8 cellular contexts compared by ENCODE assay signal in genomic region chr10:46992794-46993552, GRCh38.
DNase-seq lines count a peak whose midpoint lies in the region; ATAC-seq and TF ChIP-seq lines count a peak whose summit lies in the region.

No MANE protein-coding gene starts in this region.

- H3K23ac ChIP-seq in trophoblast cell (ENCODE audit: low read length): no peak overlapping the region

- no peaks in the 10 kb centered on the region for H3K79me2 ChIP-seq in ACC112 (ENCODE audit: control insufficient read depth, insufficient read depth, low read length, unreplicated experiment)
- H3K79me2 ChIP-seq in trophoblast cell (ENCODE audit: control insufficient read depth, insufficient read depth, low read length, poor library complexity): no peaks in the 10 kb centered on the region

- no peak overlapping the region for H2BK12ac ChIP-seq in trophoblast cell (ENCODE audit: low read length)

- POLR2A ChIA-PET in RWPE1 (lab: Yijun Ruan, JAX; ENCODE audit: low non-redundant PET): no interaction called here

- H3K79me1 ChIP-seq in trophoblast cell (ENCODE audit: low read length): no peaks in the 10 kb centered on the region

- no peaks in the 10 kb centered on the region for H3K27me3 ChIP-seq in ACC112 (ENCODE audit: insufficient read depth, low read length)
- no peaks in the 10 kb centered on the region for H3K27me3 ChIP-seq in HAP-1 (ENCODE audit: low read depth)
- no peaks in the 10 kb centered on the region for H3K27me3 ChIP-seq in trophoblast cell (ENCODE audit: insufficient read depth, low read length)

- H3K9ac ChIP-seq in trophoblast cell (ENCODE audit: low read length): no peak overlapping the region

- H4K12ac ChIP-seq in trophoblast cell (ENCODE audit: low read depth, low read length): no peak overlapping the region

- in situ Hi-C loops in HAP-1 (cut with MboI; ENCODE audit: low sequenced_read_pairs): no loop called here

- H3K9me3 ChIP-seq in HAP-1: no peaks in the 10 kb centered on the region
- no peaks in the 10 kb centered on the region for H3K9me3 ChIP-seq in trophoblast cell (ENCODE audit: insufficient read depth, low read depth, low read length)

- H3K36me3 ChIP-seq in ACC112 (ENCODE audit: insufficient read depth, low read length) (no peaks in the 10 kb centered on the region), HAP-1 (replicated peaks) (no peaks in the 10 kb centered on the region), trophoblast cell (ENCODE audit: control insufficient read depth in 1 of 2, insufficient read depth in 2 of 2, low read length in 2 of 2) (no peaks in the 10 kb centered on the region)

- WGBS in trophoblast cell (ENCODE audit: extremely low coverage, insufficient coverage, insufficient read length): no CpG with 5 or more reads among the region's 7 CpGs

- CTCF ChIA-PET in RWPE1 (lab: Yijun Ruan, JAX): interaction anchor here (0.8 kb wide), 1 partner anchor 78 kb away, joined by 3 read pairs; no protein-coding TSS in a partner anchor

- peak overlapping the region; percentile 27; the same call in 1 of the 2 replicates for H3K4me3 ChIP-seq in ACC112 (ENCODE audit: low read depth, low read length)
- H3K4me3 ChIP-seq in HAP-1: no peak overlapping the region
- H3K4me3 ChIP-seq in fibroblast of mammary gland (ENCODE audit: control insufficient read depth, low read depth, low read length): no peak overlapping the region
- H3K4me3 ChIP-seq in trophoblast cell (ENCODE audit: low read depth, low read length): no peak overlapping the region

- ATAC-seq in HG02623 (IDR thresholded peaks at IDR 0.05; ENCODE audit: unreplicated experiment): no peak
- ATAC-seq in GM21423 (IDR thresholded peaks at IDR 0.05; ENCODE audit: unreplicated experiment): no peak

- no peak overlapping the region for H3K4me2 ChIP-seq in trophoblast cell (ENCODE audit: low read length)

- H3K4me1 ChIP-seq in ACC112 (ENCODE audit: control insufficient read depth, insufficient read depth, low read length, unreplicated experiment) (peaks cover 4% of the 10 kb centered on the region), HAP-1 (no peaks in the 10 kb centered on the region), trophoblast cell (ENCODE audit: control insufficient read depth in 1 of 2, insufficient read depth in 2 of 2, low read length in 2 of 2) (no peaks in the 10 kb centered on the region)

- no peak overlapping the region for H3K4ac ChIP-seq in trophoblast cell (ENCODE audit: low read depth, low read length)

- H4K91ac ChIP-seq in trophoblast cell (ENCODE audit: low read depth, low read length): no peak overlapping the region

- H2AFZ ChIP-seq in ACC112 (ENCODE audit: low read length, unreplicated experiment): peak overlapping the region; percentile 16
- H2AFZ ChIP-seq in trophoblast cell (ENCODE audit: insufficient read depth, low read length, poor library complexity): no peak overlapping the region

- DNase-seq in HAP-1 (ENCODE audit: low spot score in 2 of 2): peak; percentile 35 to 49
- DNase-seq in RWPE1 (ENCODE audit: low spot score): peak; percentile 42
- peak; percentile 69 for DNase-seq in fibroblast of mammary gland (ENCODE audit: low read depth)
- peak in 1 of 2 donors; percentile 2 for DNase-seq in trophoblast cell
- DNase-seq in activated T-cell treated with anti-CD3 and anti-CD28 coated beads, Interleukin-2, amount 50 U/mL, for 1 hour: no peak

- no peak overlapping the region for H3K18ac ChIP-seq in trophoblast cell (ENCODE audit: low read length)

- H2AK5ac ChIP-seq in trophoblast cell (ENCODE audit: low read length): no peak overlapping the region

- H2BK5ac ChIP-seq in trophoblast cell (ENCODE audit: low read depth, low read length, poor library complexity): no peak overlapping the region

- no peak overlapping the region for H2BK120ac ChIP-seq in trophoblast cell (ENCODE audit: insufficient read depth, low read length, poor library complexity)

- H3K27ac ChIP-seq in ACC112 (ENCODE audit: low read depth, low read length) (no peak overlapping the region), RWPE1 (no peak overlapping the region), trophoblast cell (ENCODE audit: low read depth, low read length) (no peak overlapping the region)

- no peak overlapping the region for H3K14ac ChIP-seq in trophoblast cell (ENCODE audit: low read length)

- peak; percentile 35 for TF ChIP-seq CTCF in RWPE1 (conservative IDR thresholded peaks at IDR 0.05; ENCODE audit: low read depth)
- TF ChIP-seq CTCF in fibroblast of mammary gland (conservative IDR thresholded peaks at IDR 0.05; ENCODE audit: control insufficient read depth, insufficient read depth, low read depth, low read length): peak; percentile 55

- H4K8ac ChIP-seq in trophoblast cell (ENCODE audit: low read depth, low read length): peak overlapping the region; percentile 22
